In the genomic region with DNA sequence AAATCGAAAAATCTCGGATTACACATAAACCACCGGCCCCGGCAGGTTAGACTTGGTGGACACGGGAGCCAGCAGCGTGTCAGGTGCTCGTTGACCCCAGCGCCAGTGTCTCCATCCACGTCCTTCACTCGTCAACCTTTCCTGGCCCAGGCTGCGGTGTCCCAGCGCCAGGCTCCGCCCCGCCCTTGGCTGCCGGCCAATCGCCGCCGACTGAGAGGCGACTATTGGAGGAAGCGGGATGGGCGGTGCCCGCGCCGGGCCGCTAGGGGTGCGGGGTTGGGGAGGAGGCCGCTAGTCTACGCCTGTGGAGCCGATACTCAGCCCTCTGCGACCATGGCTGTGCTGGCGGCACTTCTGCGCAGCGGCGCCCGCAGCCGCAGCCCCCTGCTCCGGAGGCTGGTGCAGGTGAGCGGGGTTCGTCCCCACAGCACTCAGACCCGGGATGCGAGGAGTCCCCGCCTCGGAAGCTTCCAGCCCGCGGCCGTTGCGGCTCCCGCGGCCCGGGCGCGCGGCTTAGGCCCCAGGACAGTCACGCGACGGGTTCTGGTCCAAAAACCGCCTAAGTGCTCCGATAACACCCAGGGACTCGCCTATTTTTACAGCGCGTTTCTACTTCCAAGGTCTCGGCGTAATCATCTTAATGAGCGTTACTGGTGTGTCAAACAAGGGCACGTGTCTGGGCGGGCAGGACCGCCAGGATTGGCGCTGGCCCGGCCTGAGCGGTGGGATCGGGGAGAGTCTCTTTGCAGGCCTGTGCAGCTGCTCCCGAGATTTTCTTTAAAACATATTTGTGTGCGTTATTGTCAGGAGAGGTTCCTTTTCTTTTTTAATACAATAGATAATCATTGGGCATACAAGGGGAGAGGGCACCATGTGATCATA, we compare ENCODE assay signal across 1 cellular context.
TF ChIP-seq lines count a peak whose summit lies in the region.

Gene ACAT1, plus strand, starts transcription at position 294 of the 882 bp plus-strand sequence. Its CDS starts 40 bp downstream, at position 334.

TF ChIP-seq in HepG2, 621 proteins besides CTCF, POLR2A, EP300 and RAD21 (continued from another document and continues in another):
- TF ChIP-seq XBP1 (CRISPR knock-in tag; IDR thresholded peaks at IDR 0.05): no peak
- TF ChIP-seq ZNF557 (CRISPR knock-in tag; IDR thresholded peaks at IDR 0.05): no peak
- TF ChIP-seq GATAD1 (CRISPR knock-in tag; IDR thresholded peaks at IDR 0.05): peak; percentile 56
- TF ChIP-seq SYNCRIP (IDR thresholded peaks at IDR 0.05; ENCODE audit: insufficient read depth, low read depth, low read length): no peak
- peak; percentile 54; the same call in 1 of the 2 replicates for TF ChIP-seq ZNF670 (CRISPR knock-in tag; IDR thresholded peaks at IDR 0.05; ENCODE audit: borderline replicate concordance)
- TF ChIP-seq ZZZ3 (CRISPR knock-in tag; IDR thresholded peaks at IDR 0.05; ENCODE audit: borderline replicate concordance): no peak
- TF ChIP-seq ZFP41 (CRISPR knock-in tag; IDR thresholded peaks at IDR 0.05; ENCODE audit: borderline replicate concordance): no peak
- TF ChIP-seq ARID2 (CRISPR knock-in tag; IDR thresholded peaks at IDR 0.05; ENCODE audit: borderline replicate concordance): peak; percentile 86
- TF ChIP-seq LBX2 (CRISPR knock-in tag; IDR thresholded peaks at IDR 0.05; ENCODE audit: borderline replicate concordance): no peak
- peak; percentile 49; the same call in 1 of the 2 replicates for TF ChIP-seq TRAFD1 (CRISPR knock-in tag; IDR thresholded peaks at IDR 0.05; ENCODE audit: borderline replicate concordance)
- no peak for TF ChIP-seq FOXO4 (CRISPR knock-in tag; conservative IDR thresholded peaks at IDR 0.05)
- TF ChIP-seq ZNF431 (CRISPR knock-in tag; IDR thresholded peaks at IDR 0.05; ENCODE audit: borderline replicate concordance, low read depth): no peak
- TF ChIP-seq ZNF549 (CRISPR knock-in tag; IDR thresholded peaks at IDR 0.05): no peak; the same call in 1 of the 2 replicates
- TF ChIP-seq KLF12 (CRISPR knock-in tag; IDR thresholded peaks at IDR 0.05; ENCODE audit: borderline replicate concordance): peak; percentile 85
- TF ChIP-seq YEATS2 (CRISPR knock-in tag; IDR thresholded peaks at IDR 0.05; ENCODE audit: borderline replicate concordance): peak; percentile 63
- TF ChIP-seq ZFP90 (CRISPR knock-in tag; IDR thresholded peaks at IDR 0.05; ENCODE audit: borderline replicate concordance): peak; percentile 37; the same call in 1 of the 2 replicates
- peak; percentile 82; the same call in 1 of the 2 replicates for TF ChIP-seq ZNF547 (CRISPR knock-in tag; IDR thresholded peaks at IDR 0.05)
- TF ChIP-seq BCLAF1 (IDR thresholded peaks at IDR 0.05): no peak
- no peak for TF ChIP-seq ZNF17 (CRISPR knock-in tag; IDR thresholded peaks at IDR 0.05)
- no peak for TF ChIP-seq MAFK (conservative IDR thresholded peaks at IDR 0.05 in 1 of 2, IDR thresholded peaks at IDR 0.05 in 1 of 2; ENCODE audit: low read length in 2 of 2)
- no peak for TF ChIP-seq PRPF4 (IDR thresholded peaks at IDR 0.05; ENCODE audit: low read depth, low read length, poor library complexity, severe bottlenecking)
- no peak for TF ChIP-seq ZNF432 (CRISPR knock-in tag; IDR thresholded peaks at IDR 0.05; ENCODE audit: borderline replicate concordance)
- peak; percentile 42 for TF ChIP-seq MED1 (CRISPR knock-in tag; IDR thresholded peaks at IDR 0.05)
- no peak for TF ChIP-seq SOX6 (IDR thresholded peaks at IDR 0.05)
- TF ChIP-seq SOX6 (CRISPR knock-in tag; IDR thresholded peaks at IDR 0.05): peak; percentile 39; the same call in 1 of the 2 replicates
- no peak; the same call in 1 of the 2 replicates for TF ChIP-seq ELF4 (CRISPR knock-in tag; IDR thresholded peaks at IDR 0.05; ENCODE audit: borderline replicate concordance)
- TF ChIP-seq HNRNPH1 (optimal IDR thresholded peaks at IDR 0.05; ENCODE audit: low read depth, low read length): no peak
- TF ChIP-seq CBX5 (CRISPR knock-in tag; IDR thresholded peaks at IDR 0.05; ENCODE audit: borderline replicate concordance): 0 out of 2 replicates have a peak, but pooled peaks have one; percentile 20
- no peak for TF ChIP-seq ZFAT (CRISPR knock-in tag; conservative IDR thresholded peaks at IDR 0.05)
- no peak; the same call in 1 of the 2 replicates for TF ChIP-seq CREM (IDR thresholded peaks at IDR 0.05)
- no peak for TF ChIP-seq CREM (CRISPR knock-in tag; IDR thresholded peaks at IDR 0.05)
- TF ChIP-seq ZNF367 (CRISPR knock-in tag; IDR thresholded peaks at IDR 0.05; ENCODE audit: borderline replicate concordance): no peak
- no peak for TF ChIP-seq MAF1 (CRISPR knock-in tag; IDR thresholded peaks at IDR 0.05; ENCODE audit: borderline replicate concordance)
- TF ChIP-seq TCF7L2 (IDR thresholded peaks at IDR 0.05; ENCODE audit: low read depth, low read length): no peak
- peak; percentile 32; the same call in 1 of the 2 replicates for TF ChIP-seq IRF2 (CRISPR knock-in tag; IDR thresholded peaks at IDR 0.05)
- TF ChIP-seq ZKSCAN1 (IDR thresholded peaks at IDR 0.05; ENCODE audit: low read length): no peak
- peak; percentile 71; the same call in 1 of the 2 replicates for TF ChIP-seq RFXAP (CRISPR knock-in tag; IDR thresholded peaks at IDR 0.05; ENCODE audit: borderline replicate concordance)
- TF ChIP-seq E2F5 (CRISPR knock-in tag; conservative IDR thresholded peaks at IDR 0.05): no peak
- TF ChIP-seq SSRP1 (CRISPR knock-in tag; IDR thresholded peaks at IDR 0.05): no peak
- TF ChIP-seq ZNF777 (CRISPR knock-in tag; IDR thresholded peaks at IDR 0.05): no peak
- TF ChIP-seq ZNF574 (CRISPR knock-in tag; IDR thresholded peaks at IDR 0.05): peak; percentile 63
- TF ChIP-seq, protein P1, sequence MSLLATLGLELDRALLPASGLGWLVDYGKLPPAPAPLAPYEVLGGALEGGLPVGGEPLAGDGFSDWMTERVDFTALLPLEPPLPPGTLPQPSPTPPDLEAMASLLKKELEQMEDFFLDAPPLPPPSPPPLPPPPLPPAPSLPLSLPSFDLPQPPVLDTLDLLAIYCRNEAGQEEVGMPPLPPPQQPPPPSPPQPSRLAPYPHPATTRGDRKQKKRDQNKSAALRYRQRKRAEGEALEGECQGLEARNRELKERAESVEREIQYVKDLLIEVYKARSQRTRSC (CRISPR knock-in tag; IDR thresholded peaks at IDR 0.05; ENCODE audit: low read depth): no peak
- no peak; the same call in 1 of the 2 replicates for TF ChIP-seq SNAPC4 (CRISPR knock-in tag; IDR thresholded peaks at IDR 0.05)
- no peak for TF ChIP-seq SIN3B (IDR thresholded peaks at IDR 0.05; ENCODE audit: low read length)
